In the genomic region with DNA sequence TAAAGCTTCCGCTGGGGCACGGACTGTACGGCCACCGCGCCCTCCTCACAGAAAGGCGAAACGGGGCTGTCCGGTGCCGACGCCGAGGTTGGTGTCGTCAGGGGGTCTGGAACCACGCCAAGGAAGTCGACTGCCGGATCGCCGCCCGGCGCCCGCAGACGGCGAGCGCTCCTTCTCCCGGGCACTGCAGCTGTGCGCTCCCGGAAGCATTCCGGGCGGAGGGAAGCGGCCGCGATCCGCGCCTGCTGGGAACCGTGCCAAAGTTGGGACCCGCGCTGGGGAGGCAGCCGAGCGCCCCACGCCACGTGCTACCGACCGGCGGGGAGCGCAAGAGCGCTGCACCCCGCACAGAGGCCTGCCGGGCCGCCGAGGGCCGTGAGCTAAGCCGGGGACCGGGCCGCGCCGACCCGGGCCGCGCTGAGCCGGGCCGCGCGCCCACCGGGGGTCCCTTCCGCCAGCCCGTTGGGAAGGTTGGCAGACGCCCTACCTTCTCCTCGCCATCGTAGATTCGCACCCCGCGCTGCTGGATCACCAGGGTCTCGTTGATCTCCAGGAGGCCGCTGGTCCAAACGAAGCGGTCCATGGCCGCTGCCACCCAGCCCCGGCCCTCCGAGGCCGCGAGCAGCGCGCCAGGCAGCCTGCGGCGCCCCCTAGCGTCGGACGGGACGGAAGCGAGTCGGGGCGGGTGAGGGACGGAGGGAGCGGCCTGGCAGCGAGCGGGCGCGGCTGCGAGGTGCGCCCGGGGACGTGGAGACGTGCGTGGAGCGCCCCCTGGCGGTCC, we compare ENCODE assay signal across 1 cellular context.
TF ChIP-seq lines count a peak whose summit lies in the region.

A gene with protein sequence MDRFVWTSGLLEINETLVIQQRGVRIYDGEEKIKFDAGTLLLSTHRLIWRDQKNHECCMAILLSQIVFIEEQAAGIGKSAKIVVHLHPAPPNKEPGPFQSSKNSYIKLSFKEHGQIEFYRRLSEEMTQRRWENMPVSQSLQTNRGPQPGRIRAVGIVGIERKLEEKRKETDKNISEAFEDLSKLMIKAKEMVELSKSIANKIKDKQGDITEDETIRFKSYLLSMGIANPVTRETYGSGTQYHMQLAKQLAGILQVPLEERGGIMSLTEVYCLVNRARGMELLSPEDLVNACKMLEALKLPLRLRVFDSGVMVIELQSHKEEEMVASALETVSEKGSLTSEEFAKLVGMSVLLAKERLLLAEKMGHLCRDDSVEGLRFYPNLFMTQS (minus strand): TSS at position 623 of the 781 bp plus-strand sequence. CDS start 40 bp downstream, at position 583.

TF ChIP-seq in WTC11, 78 proteins besides CTCF, POLR2A, EP300 and RAD21 (continued from another document):
- TF ChIP-seq FOXK1 (CRISPR knock-in tag; IDR thresholded peaks at IDR 0.05) = peak; percentile 53; the same call in 1 of the 2 replicates
- peak; percentile 24 for TF ChIP-seq TEAD1 (CRISPR knock-in tag; IDR thresholded peaks at IDR 0.05)
- TF ChIP-seq NFE2L1 (CRISPR knock-in tag; IDR thresholded peaks at IDR 0.05) = no peak
- TF ChIP-seq, protein P1, sequence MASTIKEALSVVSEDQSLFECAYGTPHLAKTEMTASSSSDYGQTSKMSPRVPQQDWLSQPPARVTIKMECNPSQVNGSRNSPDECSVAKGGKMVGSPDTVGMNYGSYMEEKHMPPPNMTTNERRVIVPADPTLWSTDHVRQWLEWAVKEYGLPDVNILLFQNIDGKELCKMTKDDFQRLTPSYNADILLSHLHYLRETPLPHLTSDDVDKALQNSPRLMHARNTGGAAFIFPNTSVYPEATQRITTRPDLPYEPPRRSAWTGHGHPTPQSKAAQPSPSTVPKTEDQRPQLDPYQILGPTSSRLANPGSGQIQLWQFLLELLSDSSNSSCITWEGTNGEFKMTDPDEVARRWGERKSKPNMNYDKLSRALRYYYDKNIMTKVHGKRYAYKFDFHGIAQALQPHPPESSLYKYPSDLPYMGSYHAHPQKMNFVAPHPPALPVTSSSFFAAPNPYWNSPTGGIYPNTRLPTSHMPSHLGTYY (CRISPR knock-in tag; IDR thresholded peaks at IDR 0.05) = no peak
- no peak for TF ChIP-seq ELF4 (CRISPR knock-in tag; IDR thresholded peaks at IDR 0.05; ENCODE audit: low read depth)
- TF ChIP-seq ZNF317 (CRISPR knock-in tag; IDR thresholded peaks at IDR 0.05; ENCODE audit: borderline replicate concordance, low read depth) = 0 out of 2 replicates have a peak, but pooled peaks have one; percentile 16
- peak; percentile 70; the same call in 1 of the 2 replicates for TF ChIP-seq FOXP1 (CRISPR knock-in tag; IDR thresholded peaks at IDR 0.05; ENCODE audit: borderline replicate concordance)
- no peak for TF ChIP-seq HMGA2 (CRISPR knock-in tag; IDR thresholded peaks at IDR 0.05)
- TF ChIP-seq, protein P2, sequence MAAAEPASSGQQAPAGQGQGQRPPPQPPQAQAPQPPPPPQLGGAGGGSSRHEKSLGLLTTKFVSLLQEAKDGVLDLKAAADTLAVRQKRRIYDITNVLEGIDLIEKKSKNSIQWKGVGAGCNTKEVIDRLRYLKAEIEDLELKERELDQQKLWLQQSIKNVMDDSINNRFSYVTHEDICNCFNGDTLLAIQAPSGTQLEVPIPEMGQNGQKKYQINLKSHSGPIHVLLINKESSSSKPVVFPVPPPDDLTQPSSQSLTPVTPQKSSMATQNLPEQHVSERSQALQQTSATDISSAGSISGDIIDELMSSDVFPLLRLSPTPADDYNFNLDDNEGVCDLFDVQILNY (CRISPR knock-in tag; IDR thresholded peaks at IDR 0.05) = peak; percentile 76
- TF ChIP-seq MXD4 (CRISPR knock-in tag; IDR thresholded peaks at IDR 0.05; ENCODE audit: borderline replicate concordance) = no peak
- TF ChIP-seq ZNF121 (CRISPR knock-in tag; IDR thresholded peaks at IDR 0.05) = no peak
- TF ChIP-seq, protein P3, sequence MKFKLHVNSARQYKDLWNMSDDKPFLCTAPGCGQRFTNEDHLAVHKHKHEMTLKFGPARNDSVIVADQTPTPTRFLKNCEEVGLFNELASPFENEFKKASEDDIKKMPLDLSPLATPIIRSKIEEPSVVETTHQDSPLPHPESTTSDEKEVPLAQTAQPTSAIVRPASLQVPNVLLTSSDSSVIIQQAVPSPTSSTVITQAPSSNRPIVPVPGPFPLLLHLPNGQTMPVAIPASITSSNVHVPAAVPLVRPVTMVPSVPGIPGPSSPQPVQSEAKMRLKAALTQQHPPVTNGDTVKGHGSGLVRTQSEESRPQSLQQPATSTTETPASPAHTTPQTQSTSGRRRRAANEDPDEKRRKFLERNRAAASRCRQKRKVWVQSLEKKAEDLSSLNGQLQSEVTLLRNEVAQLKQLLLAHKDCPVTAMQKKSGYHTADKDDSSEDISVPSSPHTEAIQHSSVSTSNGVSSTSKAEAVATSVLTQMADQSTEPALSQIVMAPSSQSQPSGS (CRISPR knock-in tag; IDR thresholded peaks at IDR 0.05; ENCODE audit: borderline replicate concordance, low read depth) = no peak
- TF ChIP-seq, protein P4, sequence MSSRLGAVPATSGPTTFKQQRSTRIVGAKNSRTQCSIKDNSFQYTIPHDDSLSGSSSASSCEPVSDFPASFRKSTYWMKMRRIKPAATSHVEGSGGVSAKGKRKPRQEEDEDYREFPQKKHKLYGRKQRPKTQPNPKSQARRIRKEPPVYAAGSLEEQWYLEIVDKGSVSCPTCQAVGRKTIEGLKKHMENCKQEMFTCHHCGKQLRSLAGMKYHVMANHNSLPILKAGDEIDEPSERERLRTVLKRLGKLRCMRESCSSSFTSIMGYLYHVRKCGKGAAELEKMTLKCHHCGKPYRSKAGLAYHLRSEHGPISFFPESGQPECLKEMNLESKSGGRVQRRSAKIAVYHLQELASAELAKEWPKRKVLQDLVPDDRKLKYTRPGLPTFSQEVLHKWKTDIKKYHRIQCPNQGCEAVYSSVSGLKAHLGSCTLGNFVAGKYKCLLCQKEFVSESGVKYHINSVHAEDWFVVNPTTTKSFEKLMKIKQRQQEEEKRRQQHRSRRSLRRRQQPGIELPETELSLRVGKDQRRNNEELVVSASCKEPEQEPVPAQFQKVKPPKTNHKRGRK (CRISPR knock-in tag; IDR thresholded peaks at IDR 0.05; ENCODE audit: borderline replicate concordance) = no peak
- TF ChIP-seq KAT7 (CRISPR knock-in tag; IDR thresholded peaks at IDR 0.05; ENCODE audit: borderline replicate concordance) = peak; percentile 67; the same call in 1 of the 2 replicates
- no peak for TF ChIP-seq RELA (CRISPR knock-in tag; IDR thresholded peaks at IDR 0.05; ENCODE audit: borderline replicate concordance)
- peak; percentile 68 for TF ChIP-seq TP53 (CRISPR knock-in tag; IDR thresholded peaks at IDR 0.05)
